22 cellular contexts compared by ENCODE assay signal in genomic region chr3:140427786-140428185, GRCh38.
"Had no signal": no experiment of that assay in that cellular context is flagged by ENCODE, and none has a peak within 500 bp of the region (broad histone marks: within the 10 kb centered on the region; RNA-seq: fewer than 3 reads in every experiment).

No MANE protein-coding gene starts in this region.

- H3K36me3 Mint-ChIP-seq: IgD-negative memory B cell had no signal

- H3K4me3 ChIP-seq: K562, SJSA1, SK-N-MC had no signal

- H3K27ac Mint-ChIP-seq: IgD-negative memory B cell had no signal

- H3K4me1 Mint-ChIP-seq: IgD-negative memory B cell had no signal

- H3K4me1 ChIP-seq: SJSA1 had no signal

- H3K4me3 Mint-ChIP-seq: IgD-negative memory B cell had no signal

- H3K4me2 ChIP-seq: KMS-11 had no signal

- H3K9ac ChIP-seq: KMS-11 had no signal

- H3K9me3 ChIP-seq: SJSA1 had no signal

- H3K36me3 ChIP-seq: SJSA1 had no signal

- H3K27me3 ChIP-seq: SJSA1 had no signal

- H3K9me3 Mint-ChIP-seq: IgD-negative memory B cell had no signal

- H3K27ac ChIP-seq: HL-60, KMS-11, SJSA1, SK-N-MC had no signal

- DNase-seq: Kasumi-1, MM.1S, NCI-H1105, NCI-H1417 treated with DMSO at 0.1 percent for 48 hours, NCI-H1694 treated with DMSO at 0.1 percent for 48 hours, NCI-H1930, NCI-H2081, NCI-H2107, NCI-H226, NCI-H446, NCI-H510A, NCI-H524 treated with DMSO at 0.1 percent for 48 hours, NCI-H774, Right ventricle myocardium superior, RPMI8226, SIG-M5 had no signal
